16 cellular contexts compared by ENCODE assay signal in the genomic region with DNA sequence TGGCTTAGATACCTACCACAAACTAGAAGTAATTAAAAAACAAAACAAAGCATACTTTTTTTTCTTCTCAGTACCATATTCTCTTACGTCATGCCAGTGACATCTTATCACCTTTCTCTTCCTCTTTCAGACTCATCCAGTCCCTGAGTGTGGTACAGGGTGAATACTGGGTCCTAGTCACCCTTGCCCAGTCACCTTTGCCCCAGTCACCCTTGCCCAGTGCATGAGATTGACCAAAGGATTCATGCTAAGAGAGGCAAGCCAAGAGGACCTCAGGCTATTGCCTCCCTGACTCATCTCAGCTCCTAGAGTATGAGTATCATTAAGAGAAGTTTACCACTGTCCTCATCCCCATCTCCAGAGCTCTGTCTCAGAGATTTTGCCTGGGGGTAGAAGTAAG. TPM values are rescaled to one million over a fixed set of nuclear protein-coding genes. Genes with fewer than 3 reads are reported as not detected.
DNase-seq lines count a peak whose midpoint lies in the region; ATAC-seq and TF ChIP-seq lines count a peak whose summit lies in the region.
"Had no signal": no experiment of that assay in that cellular context is flagged by ENCODE, and none has a peak within 500 bp of the region (broad histone marks: within the 10 kb centered on the region; RNA-seq: fewer than 3 reads in every experiment).

No MANE protein-coding gene starts in this region.

- 77 to 91% methylated on average over 1 of the region's 1 CpG for WGBS in upper lobe of left lung, 2 donors

- peaks cover 0 to 5% (median 0%) of the 10 kb centered on the region in 4 donors for H3K4me1 ChIP-seq in upper lobe of left lung

- TF ChIP-seq EP300 in upper lobe of left lung (IDR thresholded peaks at IDR 0.05), result no peak

- no peaks in the 10 kb centered on the region for H3K9me3 ChIP-seq in upper lobe of left lung
- H3K9me3 ChIP-seq: left ventricle myocardium inferior had no signal

- ATAC-seq in GM18498 (IDR thresholded peaks at IDR 0.05; ENCODE audit: unreplicated experiment), result peak; percentile 57
- peak; percentile 40 for ATAC-seq in GM21529 (IDR thresholded peaks at IDR 0.05; ENCODE audit: unreplicated experiment)
- peak; percentile 43 for ATAC-seq in HG03521 (IDR thresholded peaks at IDR 0.05; ENCODE audit: unreplicated experiment)
- no peak for ATAC-seq in upper lobe of left lung (ENCODE audit: low FRiP score in 2 of 2)
- ATAC-seq: WTC11 had no signal

- H3K4me3 ChIP-seq in upper lobe of left lung, result no peak overlapping the region
- H3K4me3 ChIP-seq: left ventricle myocardium inferior had no signal

- H3K36me3 ChIP-seq in upper lobe of left lung, result no peaks in the 10 kb centered on the region
- H3K36me3 ChIP-seq: left ventricle myocardium inferior had no signal

- H3K27me3 ChIP-seq in upper lobe of left lung, result no peaks in the 10 kb centered on the region

- H3K27ac ChIP-seq in upper lobe of left lung, result no peak overlapping the region
- H3K27ac ChIP-seq: left ventricle myocardium inferior had no signal

- peak; percentile 90 for DNase-seq in islet precursor cell
- no peak for DNase-seq in DMS53 (lab: John Stamatoyannopoulos, UW)
- DNase-seq in NCI-H82 (lab: John Stamatoyannopoulos, UW), result no peak
- no peak for DNase-seq in LoVo (ENCODE audit: low spot score)
- DNase-seq in upper lobe of left lung, result no peak
- DNase-seq: activated T-cell treated with anti-CD3 and anti-CD28 coated beads, Interleukin-2, amount 50 U/mL, for 24 hours; effector CD8-positive, alpha-beta T cell; head of caudate nucleus; left ventricle myocardium inferior; NCI-H1048; NCI-H446 treated with DMSO at 0.1 percent for 48 hours; SHP77 had no signal

- no peak for TF ChIP-seq POLR2A in upper lobe of left lung (IDR thresholded peaks at IDR 0.05)

- no peak for TF ChIP-seq CTCF in upper lobe of left lung (IDR thresholded peaks at IDR 0.05)

RNA-seq across cellular contexts. Expression of a gene that starts 10.0 kb away (rescaled TPM):
- total RNA-seq in upper lobe of left lung, result 10 to 100 TPM; 22.0 to 56.3 (median 40.0) TPM

Comparison
In these comparisons a context has a peak if more than half of its experiments do, and no peak if none do; other contexts are left out.
1. ATAC-seq: peak in GM18498 (single experiment), GM21529 (single experiment) and HG03521 (single experiment); none in upper lobe of left lung (0 of 2).